ENCODE assay signal across 2 cellular contexts in genomic region chr9:37100750-37101149, GRCh38.
TF ChIP-seq lines count a peak whose summit lies in the region.

No MANE protein-coding gene starts in this region.

TF ChIP-seq in GM12878, 131 proteins besides CTCF, POLR2A, EP300 and RAD21:
- TF ChIP-seq, protein P1, sequence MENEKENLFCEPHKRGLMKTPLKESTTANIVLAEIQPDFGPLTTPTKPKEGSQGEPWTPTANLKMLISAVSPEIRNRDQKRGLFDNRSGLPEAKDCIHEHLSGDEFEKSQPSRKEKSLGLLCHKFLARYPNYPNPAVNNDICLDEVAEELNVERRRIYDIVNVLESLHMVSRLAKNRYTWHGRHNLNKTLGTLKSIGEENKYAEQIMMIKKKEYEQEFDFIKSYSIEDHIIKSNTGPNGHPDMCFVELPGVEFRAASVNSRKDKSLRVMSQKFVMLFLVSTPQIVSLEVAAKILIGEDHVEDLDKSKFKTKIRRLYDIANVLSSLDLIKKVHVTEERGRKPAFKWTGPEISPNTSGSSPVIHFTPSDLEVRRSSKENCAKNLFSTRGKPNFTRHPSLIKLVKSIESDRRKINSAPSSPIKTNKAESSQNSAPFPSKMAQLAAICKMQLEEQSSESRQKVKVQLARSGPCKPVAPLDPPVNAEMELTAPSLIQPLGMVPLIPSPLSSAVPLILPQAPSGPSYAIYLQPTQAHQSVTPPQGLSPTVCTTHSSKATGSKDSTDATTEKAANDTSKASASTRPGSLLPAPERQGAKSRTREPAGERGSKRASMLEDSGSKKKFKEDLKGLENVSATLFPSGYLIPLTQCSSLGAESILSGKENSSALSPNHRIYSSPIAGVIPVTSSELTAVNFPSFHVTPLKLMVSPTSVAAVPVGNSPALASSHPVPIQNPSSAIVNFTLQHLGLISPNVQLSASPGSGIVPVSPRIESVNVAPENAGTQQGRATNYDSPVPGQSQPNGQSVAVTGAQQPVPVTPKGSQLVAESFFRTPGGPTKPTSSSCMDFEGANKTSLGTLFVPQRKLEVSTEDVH (IDR thresholded peaks at IDR 0.05; ENCODE audit: low read depth, partially characterized antibody): no peak
- TF ChIP-seq ZZZ3 (IDR thresholded peaks at IDR 0.05; ENCODE audit: control insufficient read depth, insufficient read length, low read depth): no peak
- no peak for TF ChIP-seq DPF2 (IDR thresholded peaks at IDR 0.05)
- TF ChIP-seq SMC3 (IDR thresholded peaks at IDR 0.05; ENCODE audit: borderline replicate concordance, low read length): no peak
- no peak for TF ChIP-seq SMARCA5 (IDR thresholded peaks at IDR 0.05)
- TF ChIP-seq STAT3 (IDR thresholded peaks at IDR 0.05; ENCODE audit: low read depth, low read length): no peak
- no peak for TF ChIP-seq YY1 (IDR thresholded peaks at IDR 0.05; ENCODE audit: low read depth, low read length)
- no peak for TF ChIP-seq SUPT20H (IDR thresholded peaks at IDR 0.05; ENCODE audit: borderline replicate concordance, control insufficient read depth, low read depth, low read length)

TF ChIP-seq in SK-N-SH, 30 proteins besides CTCF, POLR2A, EP300 and RAD21:
- TF ChIP-seq ELF1 (IDR thresholded peaks at IDR 0.05): no peak
- TF ChIP-seq FOXJ3 (CRISPR knock-in tag; IDR thresholded peaks at IDR 0.05): no peak
- no peak for TF ChIP-seq RCOR1 (IDR thresholded peaks at IDR 0.05; ENCODE audit: low read length)
- no peak for TF ChIP-seq NRF1 (IDR thresholded peaks at IDR 0.05; ENCODE audit: low read depth, low read length)
- TF ChIP-seq GATA2 (CRISPR knock-in tag; IDR thresholded peaks at IDR 0.05): no peak
- TF ChIP-seq MEF2A (IDR thresholded peaks at IDR 0.05; ENCODE audit: borderline replicate concordance, low read depth): no peak
- no peak for TF ChIP-seq SMC3 (IDR thresholded peaks at IDR 0.05; ENCODE audit: low read depth, low read length)
- TF ChIP-seq TCF12 (IDR thresholded peaks at IDR 0.05): no peak
- no peak for TF ChIP-seq FOSL2 (IDR thresholded peaks at IDR 0.05; ENCODE audit: borderline replicate concordance, low read depth)
- no peak for TF ChIP-seq TAF1 (IDR thresholded peaks at IDR 0.05; ENCODE audit: borderline replicate concordance, low read depth, low read length)
- TF ChIP-seq, protein P2, sequence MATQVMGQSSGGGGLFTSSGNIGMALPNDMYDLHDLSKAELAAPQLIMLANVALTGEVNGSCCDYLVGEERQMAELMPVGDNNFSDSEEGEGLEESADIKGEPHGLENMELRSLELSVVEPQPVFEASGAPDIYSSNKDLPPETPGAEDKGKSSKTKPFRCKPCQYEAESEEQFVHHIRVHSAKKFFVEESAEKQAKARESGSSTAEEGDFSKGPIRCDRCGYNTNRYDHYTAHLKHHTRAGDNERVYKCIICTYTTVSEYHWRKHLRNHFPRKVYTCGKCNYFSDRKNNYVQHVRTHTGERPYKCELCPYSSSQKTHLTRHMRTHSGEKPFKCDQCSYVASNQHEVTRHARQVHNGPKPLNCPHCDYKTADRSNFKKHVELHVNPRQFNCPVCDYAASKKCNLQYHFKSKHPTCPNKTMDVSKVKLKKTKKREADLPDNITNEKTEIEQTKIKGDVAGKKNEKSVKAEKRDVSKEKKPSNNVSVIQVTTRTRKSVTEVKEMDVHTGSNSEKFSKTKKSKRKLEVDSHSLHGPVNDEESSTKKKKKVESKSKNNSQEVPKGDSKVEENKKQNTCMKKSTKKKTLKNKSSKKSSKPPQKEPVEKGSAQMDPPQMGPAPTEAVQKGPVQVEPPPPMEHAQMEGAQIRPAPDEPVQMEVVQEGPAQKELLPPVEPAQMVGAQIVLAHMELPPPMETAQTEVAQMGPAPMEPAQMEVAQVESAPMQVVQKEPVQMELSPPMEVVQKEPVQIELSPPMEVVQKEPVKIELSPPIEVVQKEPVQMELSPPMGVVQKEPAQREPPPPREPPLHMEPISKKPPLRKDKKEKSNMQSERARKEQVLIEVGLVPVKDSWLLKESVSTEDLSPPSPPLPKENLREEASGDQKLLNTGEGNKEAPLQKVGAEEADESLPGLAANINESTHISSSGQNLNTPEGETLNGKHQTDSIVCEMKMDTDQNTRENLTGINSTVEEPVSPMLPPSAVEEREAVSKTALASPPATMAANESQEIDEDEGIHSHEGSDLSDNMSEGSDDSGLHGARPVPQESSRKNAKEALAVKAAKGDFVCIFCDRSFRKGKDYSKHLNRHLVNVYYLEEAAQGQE (IDR thresholded peaks at IDR 0.05; ENCODE audit: low read depth, low read length): no peak
- TF ChIP-seq YY1 (IDR thresholded peaks at IDR 0.05; ENCODE audit: low read depth): no peak
- no peak for TF ChIP-seq FOXM1 (IDR thresholded peaks at IDR 0.05; ENCODE audit: low read depth)
- no peak for TF ChIP-seq TEAD4 (IDR thresholded peaks at IDR 0.05; ENCODE audit: borderline replicate concordance, insufficient read depth)
- no peak for TF ChIP-seq PBX3 (IDR thresholded peaks at IDR 0.05)
- TF ChIP-seq POLR2AphosphoS5 (IDR thresholded peaks at IDR 0.05; ENCODE audit: low read depth, low read length): no peak
- TF ChIP-seq GABPA (IDR thresholded peaks at IDR 0.05; ENCODE audit: low read depth): no peak
- no peak for TF ChIP-seq RFX5 (IDR thresholded peaks at IDR 0.05; ENCODE audit: low read length)
- no peak for TF ChIP-seq SIN3A (IDR thresholded peaks at IDR 0.05; ENCODE audit: borderline replicate concordance, low read depth, low read length)
- no peak for TF ChIP-seq EZH2phosphoT487 (IDR thresholded peaks at IDR 0.05; ENCODE audit: borderline replicate concordance, low read depth)
